ENCODE assay signal across 1 cellular context in the genomic region with DNA sequence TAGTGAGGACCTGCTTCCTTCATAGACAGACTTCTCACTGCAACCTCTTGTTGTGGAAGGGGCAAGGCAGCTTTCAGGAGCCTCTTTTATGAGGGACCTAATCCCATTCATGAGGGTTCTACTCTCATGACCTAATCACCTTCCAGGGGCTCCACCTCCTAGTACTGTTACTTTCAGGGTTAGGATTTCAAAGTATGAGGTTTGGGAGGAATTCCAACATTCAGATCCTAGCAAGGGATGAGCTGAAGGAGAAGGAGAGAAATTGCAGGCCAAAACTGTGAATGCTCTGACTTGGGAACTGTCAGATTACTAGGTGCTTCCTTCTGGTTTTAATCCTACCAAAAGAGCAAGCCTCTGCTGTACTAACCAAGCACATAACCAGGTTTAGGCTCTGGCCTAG.
TF ChIP-seq lines count a peak whose summit lies in the region.

No MANE protein-coding gene starts in this region.

TF ChIP-seq in HCT116, 20 proteins besides CTCF, POLR2A, EP300 and RAD21 (continued from another document):
- TF ChIP-seq, protein P1, sequence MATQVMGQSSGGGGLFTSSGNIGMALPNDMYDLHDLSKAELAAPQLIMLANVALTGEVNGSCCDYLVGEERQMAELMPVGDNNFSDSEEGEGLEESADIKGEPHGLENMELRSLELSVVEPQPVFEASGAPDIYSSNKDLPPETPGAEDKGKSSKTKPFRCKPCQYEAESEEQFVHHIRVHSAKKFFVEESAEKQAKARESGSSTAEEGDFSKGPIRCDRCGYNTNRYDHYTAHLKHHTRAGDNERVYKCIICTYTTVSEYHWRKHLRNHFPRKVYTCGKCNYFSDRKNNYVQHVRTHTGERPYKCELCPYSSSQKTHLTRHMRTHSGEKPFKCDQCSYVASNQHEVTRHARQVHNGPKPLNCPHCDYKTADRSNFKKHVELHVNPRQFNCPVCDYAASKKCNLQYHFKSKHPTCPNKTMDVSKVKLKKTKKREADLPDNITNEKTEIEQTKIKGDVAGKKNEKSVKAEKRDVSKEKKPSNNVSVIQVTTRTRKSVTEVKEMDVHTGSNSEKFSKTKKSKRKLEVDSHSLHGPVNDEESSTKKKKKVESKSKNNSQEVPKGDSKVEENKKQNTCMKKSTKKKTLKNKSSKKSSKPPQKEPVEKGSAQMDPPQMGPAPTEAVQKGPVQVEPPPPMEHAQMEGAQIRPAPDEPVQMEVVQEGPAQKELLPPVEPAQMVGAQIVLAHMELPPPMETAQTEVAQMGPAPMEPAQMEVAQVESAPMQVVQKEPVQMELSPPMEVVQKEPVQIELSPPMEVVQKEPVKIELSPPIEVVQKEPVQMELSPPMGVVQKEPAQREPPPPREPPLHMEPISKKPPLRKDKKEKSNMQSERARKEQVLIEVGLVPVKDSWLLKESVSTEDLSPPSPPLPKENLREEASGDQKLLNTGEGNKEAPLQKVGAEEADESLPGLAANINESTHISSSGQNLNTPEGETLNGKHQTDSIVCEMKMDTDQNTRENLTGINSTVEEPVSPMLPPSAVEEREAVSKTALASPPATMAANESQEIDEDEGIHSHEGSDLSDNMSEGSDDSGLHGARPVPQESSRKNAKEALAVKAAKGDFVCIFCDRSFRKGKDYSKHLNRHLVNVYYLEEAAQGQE (IDR thresholded peaks at IDR 0.05; ENCODE audit: low read depth): no peak
- TF ChIP-seq ELF1 (IDR thresholded peaks at IDR 0.05; ENCODE audit: borderline replicate concordance, low read depth): no peak
- no peak for TF ChIP-seq ZNF274 (IDR thresholded peaks at IDR 0.05; ENCODE audit: low read depth, low read length)
- TF ChIP-seq CEBPB (IDR thresholded peaks at IDR 0.05; ENCODE audit: low read depth): no peak
- TF ChIP-seq ZFX (IDR thresholded peaks at IDR 0.05): no peak
- TF ChIP-seq, protein P2, sequence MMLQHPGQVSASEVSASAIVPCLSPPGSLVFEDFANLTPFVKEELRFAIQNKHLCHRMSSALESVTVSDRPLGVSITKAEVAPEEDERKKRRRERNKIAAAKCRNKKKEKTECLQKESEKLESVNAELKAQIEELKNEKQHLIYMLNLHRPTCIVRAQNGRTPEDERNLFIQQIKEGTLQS (IDR thresholded peaks at IDR 0.05): no peak
- TF ChIP-seq SRF (IDR thresholded peaks at IDR 0.05; ENCODE audit: low read depth): no peak
- TF ChIP-seq, protein P3, sequence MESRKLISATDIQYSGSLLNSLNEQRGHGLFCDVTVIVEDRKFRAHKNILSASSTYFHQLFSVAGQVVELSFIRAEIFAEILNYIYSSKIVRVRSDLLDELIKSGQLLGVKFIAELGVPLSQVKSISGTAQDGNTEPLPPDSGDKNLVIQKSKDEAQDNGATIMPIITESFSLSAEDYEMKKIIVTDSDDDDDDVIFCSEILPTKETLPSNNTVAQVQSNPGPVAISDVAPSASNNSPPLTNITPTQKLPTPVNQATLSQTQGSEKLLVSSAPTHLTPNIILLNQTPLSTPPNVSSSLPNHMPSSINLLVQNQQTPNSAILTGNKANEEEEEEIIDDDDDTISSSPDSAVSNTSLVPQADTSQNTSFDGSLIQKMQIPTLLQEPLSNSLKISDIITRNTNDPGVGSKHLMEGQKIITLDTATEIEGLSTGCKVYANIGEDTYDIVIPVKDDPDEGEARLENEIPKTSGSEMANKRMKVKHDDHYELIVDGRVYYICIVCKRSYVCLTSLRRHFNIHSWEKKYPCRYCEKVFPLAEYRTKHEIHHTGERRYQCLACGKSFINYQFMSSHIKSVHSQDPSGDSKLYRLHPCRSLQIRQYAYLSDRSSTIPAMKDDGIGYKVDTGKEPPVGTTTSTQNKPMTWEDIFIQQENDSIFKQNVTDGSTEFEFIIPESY (IDR thresholded peaks at IDR 0.05; ENCODE audit: extremely low read depth, insufficient replicate concordance, low read length): no peak
- no peak for TF ChIP-seq JUND (IDR thresholded peaks at IDR 0.05)
